Comparison of ENCODE assay signal across 8 cellular contexts in the genomic region with DNA sequence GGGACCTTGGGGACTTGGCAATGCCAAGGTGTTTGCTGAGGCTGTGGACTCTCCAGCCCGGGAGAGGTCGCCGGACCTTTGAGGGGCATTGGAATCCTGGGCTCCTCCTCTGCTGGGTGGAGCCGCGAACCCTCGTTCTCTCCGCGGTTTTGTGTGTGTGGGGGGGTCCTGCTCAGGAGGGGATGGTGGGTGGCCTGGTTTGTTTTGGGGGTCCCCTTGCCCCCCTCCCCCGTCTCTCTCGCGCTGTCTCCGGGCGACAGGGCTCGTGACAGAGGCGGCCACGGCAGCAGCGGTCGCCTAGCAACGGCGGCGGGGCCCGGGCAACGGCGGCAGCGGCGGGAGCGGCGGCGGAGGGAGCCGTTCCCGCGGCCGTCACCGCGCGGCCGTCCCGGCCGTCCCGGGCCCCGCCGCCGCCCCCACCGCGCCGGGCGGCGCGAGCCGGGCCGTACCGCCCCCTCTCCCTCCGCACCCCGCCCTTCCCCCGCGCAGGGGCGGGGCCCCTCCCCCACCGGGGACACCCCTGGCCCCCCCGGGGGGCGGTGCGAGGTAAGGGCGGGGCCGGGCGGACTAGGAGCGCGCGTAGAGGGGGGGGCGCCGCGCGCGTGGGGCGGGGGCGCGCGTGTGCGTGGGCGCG. TPM values are rescaled to one million over a fixed set of nuclear protein-coding genes. Genes with fewer than 3 reads are reported as not detected.
DNase-seq lines count a peak whose midpoint lies in the region; ATAC-seq and TF ChIP-seq lines count a peak whose summit lies in the region.

No MANE protein-coding gene starts in this region.

- H3K4me3 ChIP-seq in gastroesophageal sphincter: peak overlapping the region; percentile 48 to 68
- H3K4me3 ChIP-seq in neutrophil (ENCODE audit: low read depth in 1 of 2, low read length in 1 of 2): peak overlapping the region; percentile 49 to 56
- H3K4me3 ChIP-seq in aorta (ENCODE audit: low read length in 2 of 2): peak overlapping the region; percentile 63 to 77

- DNase-seq in GM10248 (ENCODE audit: extremely low spot score): peak; percentile 72
- DNase-seq in NCI-H69 (lab: John Stamatoyannopoulos, UW): peak; percentile 80
- peak; percentile 69 for DNase-seq in activated gamma-delta T cell (lab: John Stamatoyannopoulos, UW)
- peak; percentile 72 to 86 for DNase-seq in aorta

- ATAC-seq in gastroesophageal sphincter: no peak
- ATAC-seq in aorta (ENCODE audit: low FRiP score): no peak
- no peak for ATAC-seq in HG03521 (IDR thresholded peaks at IDR 0.05; ENCODE audit: unreplicated experiment)
- ATAC-seq in GM21737 (IDR thresholded peaks at IDR 0.05; ENCODE audit: unreplicated experiment): no peak

- no peaks in the 10 kb centered on the region for H3K9me3 ChIP-seq in gastroesophageal sphincter
- no peaks in the 10 kb centered on the region for H3K9me3 ChIP-seq in neutrophil
- no peaks in the 10 kb centered on the region for H3K9me3 ChIP-seq in aorta (ENCODE audit: control insufficient read depth, low read length)

- POLR2A ChIA-PET in GM10248 (lab: Yijun Ruan, JAX): no interaction called here

- peaks cover 5 to 86% (median 48%) of the 10 kb centered on the region in 3 donors for H3K4me1 ChIP-seq in gastroesophageal sphincter
- H3K4me1 ChIP-seq in neutrophil (ENCODE audit: control insufficient read depth in 1 of 2, insufficient read depth in 1 of 2, low read depth in 1 of 2, low read length in 1 of 2): peaks cover 47 to 59% of the 10 kb centered on the region in 2 experiments
- peaks cover 1 to 3% of the 10 kb centered on the region in 2 donors for H3K4me1 ChIP-seq in aorta (ENCODE audit: control insufficient read depth in 1 of 2, insufficient read depth in 2 of 2, low read length in 2 of 2)

- CTCF ChIA-PET in GM10248 (lab: Yijun Ruan, JAX): no interaction called here

- no peak for TF ChIP-seq POLR2A in gastroesophageal sphincter (IDR thresholded peaks at IDR 0.05)

- H3K27ac ChIP-seq in gastroesophageal sphincter (peak overlapping the region; percentile 32 to 99 (median 94)), neutrophil (no peak overlapping the region), aorta (ENCODE audit: low read depth in 1 of 2, low read length in 2 of 2) (no peak overlapping the region)

- TF ChIP-seq CTCF in GM10248 (IDR thresholded peaks at IDR 0.05; ENCODE audit: control extremely low read depth, extremely low read depth, low read depth, missing control alignments) (peak; percentile 11), gastroesophageal sphincter (IDR thresholded peaks at IDR 0.05) (no peak), neutrophil (IDR thresholded peaks at IDR 0.05) (no peak)

- H3K36me3 ChIP-seq in gastroesophageal sphincter: no peaks in the 10 kb centered on the region
- no peaks in the 10 kb centered on the region for H3K36me3 ChIP-seq in neutrophil
- H3K36me3 ChIP-seq in aorta (ENCODE audit: control insufficient read depth in 1 of 2, insufficient read depth in 2 of 2, low read length in 1 of 2): no peaks in the 10 kb centered on the region

- no peak for TF ChIP-seq EP300 in gastroesophageal sphincter (IDR thresholded peaks at IDR 0.05)

- H3K27me3 ChIP-seq in gastroesophageal sphincter (no peaks in the 10 kb centered on the region), neutrophil (peaks cover 64% of the 10 kb centered on the region), aorta (ENCODE audit: control insufficient read depth in 1 of 2, insufficient read depth in 2 of 2, low read length in 1 of 2) (no peaks in the 10 kb centered on the region)

- no CpG with 5 or more reads among the region's 79 CpGs for WGBS in gastroesophageal sphincter (ENCODE audit: low coverage in 1 of 2), 2 donors
- 1% methylated on average over 32 to 79 of the region's 79 CpGs for WGBS in aorta, 2 donors

- intact Hi-C loops in aorta (cut with DNase I): loop anchor here in 1 of 2 donors (2.0 kb wide), 1 partner anchor 37 kb away; a partner anchor contains a TSS

RNA-seq across cellular contexts. Expression of a gene that starts 7.8 kb away (rescaled TPM):
- 10 to 100 TPM in 3 of 4 donors, 1 to 10 TPM in 1; 9.1 to 15.9 (median 12.7) TPM for total RNA-seq in gastroesophageal sphincter
- total RNA-seq in aorta: 10 to 100 TPM; 31.7 to 39.4 TPM
- 10 to 100 TPM in 1 of 2 donors, 1 to 10 TPM in 1; 4.4 to 16.4 TPM for polyA plus RNA-seq in aorta

RNA-seq across cellular contexts. Expression of a gene that starts 9.8 kb away (rescaled TPM):
- 100 to 1,000 TPM in 3 of 4 donors, 10 to 100 TPM in 1; 90.2 to 144 (median 124) TPM for total RNA-seq in gastroesophageal sphincter
- 100 to 1,000 TPM in 1 of 2 donors, 10 to 100 TPM in 1; 89.9 to 111 TPM for total RNA-seq in aorta
- polyA plus RNA-seq in aorta: 100 to 1,000 TPM; 120 to 191 TPM

RNA-seq across cellular contexts. Expression of a gene that starts 16.9 kb away (rescaled TPM):
- total RNA-seq in gastroesophageal sphincter (10 to 100 TPM; 73.0 to 91.0 (median 86.1) TPM), aorta (10 to 100 TPM; 86.4 to 92.8 TPM)
- 100 to 1,000 TPM in 1 of 2 donors, 10 to 100 TPM in 1; 49.8 to 218 TPM for polyA plus RNA-seq in aorta

RNA-seq across cellular contexts. Expression of a gene that starts 26.7 kb away (rescaled TPM):
- total RNA-seq in gastroesophageal sphincter (1 to 10 TPM; 2.2 to 4.0 (median 3.2) TPM), aorta (1 to 10 TPM; 3.0 to 4.2 TPM)
- polyA plus RNA-seq in aorta: 1 to 10 TPM; 1.4 to 1.5 TPM

RNA-seq across cellular contexts. Expression of a gene that starts 36.1 kb away (rescaled TPM):
- total RNA-seq in gastroesophageal sphincter (under 1 TPM in 2 of 4 donors, not detected in 2; 0.67 to 0.79 TPM), aorta (1 to 10 TPM; 1.3 to 2.0 TPM)
- polyA plus RNA-seq in aorta: 1 to 10 TPM in 1 of 2 donors, not detected in 1; 1.5 TPM

Comparison
In these comparisons a context has a peak if more than half of its experiments do, and no peak if none do; other contexts are left out.
1. H3K27ac ChIP-seq: peak in gastroesophageal sphincter (4 of 4); none in neutrophil (single experiment) and aorta (0 of 2).
2. Peak in every context shown above with its lines, with median percentiles within 50 percentile points of each other: DNase-seq and H3K4me3 ChIP-seq.